In the genomic region with DNA sequence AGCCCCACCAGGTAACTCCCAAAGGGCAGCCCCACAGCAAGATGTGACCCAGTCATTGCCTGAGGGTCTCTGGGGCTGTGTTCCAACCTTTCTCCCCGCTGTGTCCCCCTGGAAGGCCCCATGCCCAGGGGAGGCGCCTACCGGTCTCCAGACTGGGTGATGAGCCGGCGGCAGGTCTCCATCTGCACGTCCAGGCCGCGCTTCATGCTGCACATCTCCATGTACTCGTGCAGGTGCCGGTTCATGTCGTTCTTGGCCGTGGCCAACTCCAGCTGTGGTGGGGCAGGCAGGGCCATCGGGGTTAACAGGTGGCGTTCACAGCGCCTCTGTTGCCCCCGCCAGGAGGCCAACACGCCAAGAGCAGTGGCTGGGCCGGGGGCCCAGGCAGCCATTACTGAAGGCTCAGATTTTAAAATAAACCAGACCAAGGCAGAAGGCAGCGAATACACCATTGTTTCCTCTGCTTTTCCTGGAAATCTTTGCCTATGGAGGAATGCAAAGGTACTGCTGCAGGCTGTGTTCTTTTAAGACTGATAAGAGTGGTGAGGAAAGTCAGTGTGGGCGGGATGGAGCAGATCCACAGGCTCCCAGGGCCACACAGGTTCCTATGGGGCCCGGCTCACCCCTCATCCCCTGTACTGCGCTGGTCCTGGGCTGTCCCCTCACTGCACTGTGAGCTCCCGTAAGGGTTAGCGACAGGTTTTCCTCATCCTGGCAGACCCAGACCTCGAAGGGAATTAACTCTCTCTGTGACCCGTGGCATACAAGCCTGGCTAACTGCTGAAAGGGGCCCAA, we compare ENCODE assay signal across 1 cellular context.
TF ChIP-seq lines count a peak whose summit lies in the region.

No MANE protein-coding gene starts in this region.

TF ChIP-seq in K562, 482 proteins besides CTCF, POLR2A, EP300 and RAD21:
- TF ChIP-seq, protein P1, sequence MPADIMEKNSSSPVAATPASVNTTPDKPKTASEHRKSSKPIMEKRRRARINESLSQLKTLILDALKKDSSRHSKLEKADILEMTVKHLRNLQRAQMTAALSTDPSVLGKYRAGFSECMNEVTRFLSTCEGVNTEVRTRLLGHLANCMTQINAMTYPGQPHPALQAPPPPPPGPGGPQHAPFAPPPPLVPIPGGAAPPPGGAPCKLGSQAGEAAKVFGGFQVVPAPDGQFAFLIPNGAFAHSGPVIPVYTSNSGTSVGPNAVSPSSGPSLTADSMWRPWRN (IDR thresholded peaks at IDR 0.05; ENCODE audit: low read depth): no peak
- TF ChIP-seq ZBTB33 (CRISPR knock-in tag; IDR thresholded peaks at IDR 0.05): peak; percentile 66
- TF ChIP-seq, protein P2, sequence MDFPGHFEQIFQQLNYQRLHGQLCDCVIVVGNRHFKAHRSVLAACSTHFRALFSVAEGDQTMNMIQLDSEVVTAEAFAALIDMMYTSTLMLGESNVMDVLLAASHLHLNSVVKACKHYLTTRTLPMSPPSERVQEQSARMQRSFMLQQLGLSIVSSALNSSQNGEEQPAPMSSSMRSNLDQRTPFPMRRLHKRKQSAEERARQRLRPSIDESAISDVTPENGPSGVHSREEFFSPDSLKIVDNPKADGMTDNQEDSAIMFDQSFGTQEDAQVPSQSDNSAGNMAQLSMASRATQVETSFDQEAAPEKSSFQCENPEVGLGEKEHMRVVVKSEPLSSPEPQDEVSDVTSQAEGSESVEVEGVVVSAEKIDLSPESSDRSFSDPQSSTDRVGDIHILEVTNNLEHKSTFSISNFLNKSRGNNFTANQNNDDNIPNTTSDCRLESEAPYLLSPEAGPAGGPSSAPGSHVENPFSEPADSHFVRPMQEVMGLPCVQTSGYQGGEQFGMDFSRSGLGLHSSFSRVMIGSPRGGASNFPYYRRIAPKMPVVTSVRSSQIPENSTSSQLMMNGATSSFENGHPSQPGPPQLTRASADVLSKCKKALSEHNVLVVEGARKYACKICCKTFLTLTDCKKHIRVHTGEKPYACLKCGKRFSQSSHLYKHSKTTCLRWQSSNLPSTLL (IDR thresholded peaks at IDR 0.05): no peak
- TF ChIP-seq CBFA2T3 (IDR thresholded peaks at IDR 0.05): 0 out of 2 replicates have a peak, but pooled peaks have one; percentile 27
- peak; percentile 56 for TF ChIP-seq EGR1 (conservative IDR thresholded peaks at IDR 0.05)
- TF ChIP-seq ZNF239 (CRISPR knock-in tag; IDR thresholded peaks at IDR 0.05): peak; percentile 38; the same call in 1 of the 2 replicates
- TF ChIP-seq PHTF2 (CRISPR knock-in tag; IDR thresholded peaks at IDR 0.05): no peak
- TF ChIP-seq RCOR1 (IDR thresholded peaks at IDR 0.05; ENCODE audit: borderline replicate concordance in 1 of 2, low read depth in 2 of 2, low read length in 2 of 2): peak in 1 of 2 experiments; percentile 45; a peak in 1 of 4 replicates
- peak in 1 of 3 experiments; percentile 46 for TF ChIP-seq YY1 (IDR thresholded peaks at IDR 0.05; ENCODE audit: borderline replicate concordance in 1 of 3, control insufficient read depth in 1 of 3, extremely low read depth in 1 of 3, insufficient read depth in 3 of 3, insufficient read length in 1 of 3, insufficient replicate concordance in 2 of 3, low read depth in 1 of 3, low read length in 2 of 3)
TF ChIP-seq in K562: peak in this region for 6.
